ENCODE assay signal across 14 cellular contexts in genomic region chr4:749771-750666, GRCh38. TPM values are rescaled to one million over a fixed set of nuclear protein-coding genes. Genes with fewer than 3 reads are reported as not detected.
DNase-seq lines count a peak whose midpoint lies in the region; ATAC-seq and TF ChIP-seq lines count a peak whose summit lies in the region.
"Had no signal": no experiment of that assay in that cellular context is flagged by ENCODE, and none has a peak within 500 bp of the region (broad histone marks: within the 10 kb centered on the region; RNA-seq: fewer than 3 reads in every experiment).

No MANE protein-coding gene starts in this region.

- peaks cover 40% of the 10 kb centered on the region for H3K36me3 ChIP-seq in osteoblast (ENCODE audit: insufficient read depth, low read length)

- H3K4me3 Mint-ChIP-seq in glutamatergic neuron (ENCODE audit: unreplicated experiment), result no peak overlapping the region
- H3K4me3 Mint-ChIP-seq: activated CD8-positive, alpha-beta memory T cell treated with anti-CD3 and anti-CD28 coated beads, Interleukin-2, amount 10 ng/mL, durations not matched to agents 7 days and 5 days; CD14-positive monocyte; stimulated activated effector memory CD8-positive, alpha-beta T cell treated with anti-CD3 and anti-CD28 coated beads, Interleukin-12 subunit alpha, Interleukin-12 subunit beta, amount 100 ng/mL, for 72 hours had no signal

- peaks cover 24% of the 10 kb centered on the region for H3K4me1 ChIP-seq in osteoblast (ENCODE audit: insufficient read depth, low read length)

- H3K36me3 Mint-ChIP-seq in glutamatergic neuron (ENCODE audit: unreplicated experiment), result peaks cover 5% of the 10 kb centered on the region

- peaks cover 18% of the 10 kb centered on the region for H3K4me1 Mint-ChIP-seq in glutamatergic neuron (ENCODE audit: low read depth, unreplicated experiment)
- H3K4me1 Mint-ChIP-seq: activated CD8-positive, alpha-beta memory T cell treated with anti-CD3 and anti-CD28 coated beads, Interleukin-2, amount 10 ng/mL, durations not matched to agents 7 days and 5 days; CD14-positive monocyte had no signal

- H3K27ac ChIP-seq in osteoblast (ENCODE audit: low read depth, low read length), result peak overlapping the region; percentile 86
- H3K27ac ChIP-seq: neutrophil had no signal

- H2AFZ ChIP-seq in osteoblast (ENCODE audit: low read length), result no peak overlapping the region

- peaks cover 34% of the 10 kb centered on the region for H3K79me2 ChIP-seq in osteoblast (ENCODE audit: insufficient read depth, low read length)

- no peak for ATAC-seq in GM21825 (IDR thresholded peaks at IDR 0.05; ENCODE audit: unreplicated experiment)
- ATAC-seq in HG03442 (IDR thresholded peaks at IDR 0.05; ENCODE audit: unreplicated experiment), result no peak
- ATAC-seq: activated CD8-positive, alpha-beta memory T cell treated with anti-CD3 and anti-CD28 coated beads, Interleukin-2, amount 10 ng/mL, durations not matched to agents 7 days and 5 days; stimulated activated effector memory CD8-positive, alpha-beta T cell treated with anti-CD3 and anti-CD28 coated beads, Interleukin-12 subunit alpha, Interleukin-12 subunit beta, amount 100 ng/mL, for 72 hours had no signal

- peak overlapping the region; percentile 63 for H3K4me2 ChIP-seq in osteoblast (ENCODE audit: insufficient read depth, low read length)

- H3K27me3 ChIP-seq in osteoblast (ENCODE audit: insufficient read depth, low read length), result no peaks in the 10 kb centered on the region
- H3K27me3 ChIP-seq: neutrophil had no signal

- no peaks in the 10 kb centered on the region for H3K9me3 ChIP-seq in osteoblast (ENCODE audit: low read depth, low read length)
- H3K9me3 ChIP-seq: neutrophil had no signal

- peaks cover 40% of the 10 kb centered on the region for H4K20me1 ChIP-seq in osteoblast (ENCODE audit: insufficient read depth, low read length)

- H3K27me3 Mint-ChIP-seq in glutamatergic neuron (ENCODE audit: unreplicated experiment), result peaks cover 7% of the 10 kb centered on the region
- H3K27me3 Mint-ChIP-seq: activated CD8-positive, alpha-beta memory T cell treated with anti-CD3 and anti-CD28 coated beads, Interleukin-2, amount 10 ng/mL, durations not matched to agents 7 days and 5 days had no signal

- H3K27ac Mint-ChIP-seq in glutamatergic neuron (ENCODE audit: unreplicated experiment), result peak overlapping the region; percentile 2
- H3K27ac Mint-ChIP-seq: activated CD8-positive, alpha-beta memory T cell treated with anti-CD3 and anti-CD28 coated beads, Interleukin-2, amount 10 ng/mL, durations not matched to agents 7 days and 5 days; stimulated activated effector memory CD8-positive, alpha-beta T cell treated with anti-CD3 and anti-CD28 coated beads, Interleukin-12 subunit alpha, Interleukin-12 subunit beta, amount 100 ng/mL, for 72 hours had no signal

- DNase-seq in GM03348 (ENCODE audit: low spot score) (peak; percentile 45), amniotic epithelial cell (ENCODE audit: low read depth) (peak; percentile 70), glutamatergic neuron (no peak), osteoblast (ENCODE audit: insufficient read length, low spot score, missing footprints) (peak; percentile 96), NK-92 (lab: John Stamatoyannopoulos, UW; ENCODE audit: unreplicated experiment) (no peak)
- DNase-seq in activated naive CD4-positive, alpha-beta T cell (lab: John Stamatoyannopoulos, UW), result no peak
- DNase-seq: activated CD8-positive, alpha-beta memory T cell treated with anti-CD3 and anti-CD28 coated beads, Interleukin-2, amount 10 ng/mL, durations not matched to agents 7 days and 5 days; NCI-H345; stimulated activated CD4-positive, alpha-beta T cell treated with anti-CD3 and anti-CD28 coated beads, Interleukin-1b, Interleukin-23, amount 100 ng/mL, for 48 hours had no signal

- peak overlapping the region; percentile 44 for H3K4me3 ChIP-seq in osteoblast (ENCODE audit: insufficient read depth, low read length)

- peaks cover 21% of the 10 kb centered on the region for H3K9me3 Mint-ChIP-seq in glutamatergic neuron (ENCODE audit: unreplicated experiment)
- H3K9me3 Mint-ChIP-seq: stimulated activated effector memory CD8-positive, alpha-beta T cell treated with anti-CD3 and anti-CD28 coated beads, Interleukin-12 subunit alpha, Interleukin-12 subunit beta, amount 100 ng/mL, for 72 hours had no signal

- no peak for TF ChIP-seq CTCF in glutamatergic neuron (IDR thresholded peaks at IDR 0.05; ENCODE audit: partially characterized antibody, unreplicated experiment)
- no peak for TF ChIP-seq CTCF in osteoblast (IDR thresholded peaks at IDR 0.05; ENCODE audit: extremely low read depth, low read depth, low read length)

RNA-seq across cellular contexts. Expression of gene PCGF3, which starts 44.4 kb away (rescaled TPM):
- total RNA-seq in glutamatergic neuron (ENCODE audit: unreplicated experiment) (122 TPM), osteoblast (32.7 and 43.1 TPM in 2 replicates)

Comparison
In these comparisons a context has a peak if more than half of its experiments do, and no peak if none do; other contexts are left out.
1. DNase-seq: peak in GM03348 (single experiment), amniotic epithelial cell (single experiment) and osteoblast (single experiment); none in glutamatergic neuron (single experiment), activated naive CD4-positive, alpha-beta T cell (0 of 4) and NK-92 (single experiment).